9 cellular contexts compared by ENCODE assay signal in the genomic region with DNA sequence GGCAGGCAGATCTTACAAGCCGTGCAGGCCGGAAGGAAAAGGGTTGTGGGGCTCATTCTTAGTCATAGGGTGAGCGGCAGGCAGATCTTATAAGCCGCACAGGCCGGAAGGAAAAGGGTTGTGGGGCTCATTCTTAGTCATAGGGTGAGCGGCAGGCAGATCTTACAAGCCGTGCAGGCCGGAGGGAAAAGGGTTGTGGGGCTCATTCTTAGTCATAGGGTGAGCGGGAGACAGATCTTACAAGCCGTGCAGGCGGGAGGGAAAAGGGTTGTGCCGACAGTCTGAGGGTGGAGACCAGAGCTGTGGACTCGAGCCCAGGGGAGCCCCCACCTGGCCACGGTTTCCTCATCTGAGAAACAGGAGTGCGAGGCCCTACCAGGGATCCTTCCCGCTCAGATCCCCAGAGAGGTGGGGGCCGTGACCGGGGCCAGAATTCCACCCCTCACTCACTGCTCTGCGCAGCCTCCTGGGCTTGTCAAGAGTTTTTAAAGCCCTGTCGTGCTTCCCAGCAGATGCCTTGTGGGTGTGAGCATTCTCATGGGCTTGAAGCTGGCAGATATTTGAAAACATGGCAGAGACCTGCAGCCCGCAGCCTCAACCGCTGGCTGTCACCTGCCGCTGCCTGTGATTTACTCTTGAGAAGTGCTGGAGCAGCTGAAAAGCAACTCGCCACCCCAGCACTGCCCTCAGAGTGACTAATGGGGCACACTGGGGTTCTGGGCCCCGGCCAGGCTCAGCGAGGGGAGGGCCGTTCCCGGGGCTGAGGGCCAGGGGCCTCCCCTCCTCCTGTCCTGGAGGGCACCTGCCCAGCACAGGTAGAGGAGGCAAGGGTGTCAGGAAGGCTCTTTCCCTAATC. TPM values are rescaled to one million over a fixed set of nuclear protein-coding genes. Genes with fewer than 3 reads are reported as not detected.
DNase-seq lines count a peak whose midpoint lies in the region; ATAC-seq, FAIRE-seq and TF ChIP-seq lines count a peak whose summit lies in the region.
"Had no signal": no experiment of that assay in that cellular context is flagged by ENCODE, and none has a peak within 500 bp of the region (broad histone marks: within the 10 kb centered on the region; RNA-seq: fewer than 3 reads in every experiment).

No MANE protein-coding gene starts in this region.

- 48 to 58% (median 52%) methylated on average over 26 to 28 of the region's 28 CpGs for WGBS in small intestine, 3 donors

- ATAC-seq in HG02610 (IDR thresholded peaks at IDR 0.05; ENCODE audit: unreplicated experiment) = peak; percentile 73

- FAIRE-seq in small intestine (lab: Jason Lieb, UNC) = no peak
- FAIRE-seq: TTC549 had no signal

- H3K36me3 ChIP-seq in small intestine (ENCODE audit: control insufficient read depth in 2 of 2, insufficient read depth in 2 of 2, low read length in 2 of 2) (no peaks in the 10 kb centered on the region), H7 (replicated peaks; ENCODE audit: control insufficient read depth, insufficient read depth, low read length) (no peaks in the 10 kb centered on the region)

- H3K9me3 ChIP-seq in small intestine (ENCODE audit: control insufficient read depth, low read depth) = no peaks in the 10 kb centered on the region

- peak overlapping the region; percentile 2 for H3K4me3 ChIP-seq in fibroblast of pulmonary artery (replicated peaks; ENCODE audit: low read depth, low read length)
- H3K4me3 ChIP-seq in small intestine (ENCODE audit: low read depth in 1 of 2, low read length in 2 of 2) = peak overlapping the region in 1 of 2 donors; percentile 13
- H3K4me3 ChIP-seq in H7 (ENCODE audit: insufficient read depth, low read depth, low read length) = no peak overlapping the region

- CTCF ChIA-PET in GM10248 (lab: Yijun Ruan, JAX) = interaction anchor here (1.1 to 1.2 kb wide), 3 partner anchors 51 to 269 kb away, joined by 3 to 4 read pairs (median 3); no protein-coding TSS in a partner anchor

- no peak for TF ChIP-seq CTCF in GM10248 (IDR thresholded peaks at IDR 0.05; ENCODE audit: control extremely low read depth, extremely low read depth, low read depth, missing control alignments)
- TF ChIP-seq CTCF in fibroblast of pulmonary artery (IDR thresholded peaks at IDR 0.05; ENCODE audit: low read length, missing control alignments) = no peak

- POLR2A ChIA-PET in GM10248 (lab: Yijun Ruan, JAX) = no interaction called here

- H3K27me3 ChIP-seq in small intestine (ENCODE audit: control insufficient read depth in 2 of 2, insufficient read depth in 2 of 2, low read length in 2 of 2) = no peaks in the 10 kb centered on the region
- no peaks in the 10 kb centered on the region for H3K27me3 ChIP-seq in H7 (ENCODE audit: control insufficient read depth, insufficient read depth, low read length)

- peak; percentile 87 for DNase-seq in GM10248 (ENCODE audit: extremely low spot score)
- DNase-seq in NOMO-1 (lab: John Stamatoyannopoulos, UW; ENCODE audit: unreplicated experiment in 2 of 2) = peak; percentile 89 to 90
- peak; percentile 74 for DNase-seq in activated CD8-positive, alpha-beta memory T cell treated with anti-CD3 and anti-CD28 coated beads, Interleukin-2, amount 50 U/mL, for 4 hours
- DNase-seq in fibroblast of pulmonary artery (ENCODE audit: low read depth) = peak; percentile 80
- DNase-seq in small intestine = peak; percentile 51
- no peak for DNase-seq in H7
- no peak for DNase-seq in amygdala (lab: John Stamatoyannopoulos, UW)

- peaks cover 0 to 3% of the 10 kb centered on the region in 2 donors for H3K4me1 ChIP-seq in small intestine (ENCODE audit: control insufficient read depth in 2 of 2, insufficient read depth in 1 of 2, low read depth in 1 of 2, low read length in 1 of 2)

- H3K27ac ChIP-seq in small intestine (ENCODE audit: low read depth in 1 of 2, low read length in 1 of 2) = peak overlapping the region; percentile 47 to 49

RNA-seq across cellular contexts. Expression of gene NTSR1, which starts 31.9 kb away (rescaled TPM):
- polyA plus RNA-seq in small intestine = 1 to 10 TPM in 1 of 3 donors, not detected in 2; 1.2 TPM
- 0.30 and 1.1 TPM in 2 replicates for total RNA-seq in H7 (2014; rRNA removed; shearing (Covaris generic))

RNA-seq across cellular contexts. Expression of gene MRGBP, which starts 55.8 kb away (rescaled TPM):
- polyA plus RNA-seq in small intestine = 10 to 100 TPM; 13.2 to 17.0 (median 13.5) TPM
- total RNA-seq in H7 (2014; rRNA removed; shearing (Covaris generic)) = 28.3 and 28.5 TPM in 2 replicates

Comparison
In these comparisons a context has a peak if more than half of its experiments do, and no peak if none do; other contexts are left out.
1. DNase-seq: peak in GM10248 (single experiment), NOMO-1 (2 of 2), activated CD8-positive, alpha-beta memory T cell treated with anti-CD3 and anti-CD28 coated beads, Interleukin-2, amount 50 U/mL, for 4 hours (single experiment), fibroblast of pulmonary artery (single experiment) and small intestine (single experiment); none in H7 (single experiment) and amygdala (0 of 56).